13 cellular contexts compared by ENCODE assay signal in genomic region chr1:226658538-226659125, GRCh38.
A peak's percentile ranks its signal among the peaks of the same experiment; 100 is the strongest.
DNase-seq lines count a peak whose midpoint lies in the region; ATAC-seq and TF ChIP-seq lines count a peak whose summit lies in the region.
"Had no signal": no experiment of that assay in that cellular context is flagged by ENCODE, and none has a peak within 500 bp of the region (broad histone marks: within the 10 kb centered on the region; RNA-seq: fewer than 3 reads in every experiment).

No MANE protein-coding gene starts in this region.

- no peaks in the 10 kb centered on the region for H3K9me3 ChIP-seq in CD4-positive, alpha-beta T cell (ENCODE audit: control insufficient read depth, low read length)
- no peaks in the 10 kb centered on the region for H3K9me3 ChIP-seq in OCI-LY7 (ENCODE audit: low read length)

- H3K4me3 Mint-ChIP-seq in CD4-positive, alpha-beta T cell, result peak overlapping the region; percentile 48
- H3K4me3 Mint-ChIP-seq: T-helper 2 cell treated with Interferon-gamma antibody and Interleukin-4, amounts not matched to agents 5 μg/mL and 100 μg/mL, for 36 hours had no signal

- CTCF ChIA-PET in CD4-positive, alpha-beta T cell (lab: Charles Lee), result interaction anchor here (1.4 kb wide), 1 partner anchor 29 kb away, joined by 3 read pairs; no protein-coding TSS in a partner anchor
- CTCF ChIA-PET in OCI-LY7 (lab: Charles Lee; ENCODE audit: unreplicated experiment), result no interaction called here

- no peaks in the 10 kb centered on the region for H3K9me2 ChIP-seq in OCI-LY7 (ENCODE audit: insufficient read depth, low read length)

- H3K36me3 Mint-ChIP-seq in CD4-positive, alpha-beta T cell (ENCODE audit: low read depth), result peaks cover 66% of the 10 kb centered on the region

- no peaks in the 10 kb centered on the region for H4K20me1 ChIP-seq in OCI-LY7 (ENCODE audit: insufficient read depth, low read length)

- no peak for DNase-seq in CD4-positive, alpha-beta T cell
- no peak for DNase-seq in OCI-LY7 (ENCODE audit: low spot score)
- DNase-seq in epithelial cell of prostate (ENCODE audit: low read depth, low spot score), result no peak
- DNase-seq in posterior vena cava (ENCODE audit: low spot score), result peak; percentile 58
- DNase-seq in activated CD4-positive, alpha-beta T cell treated with anti-CD3 and anti-CD28 coated beads, Interleukin-2, amount 50 U/mL, for 1 hour, result no peak
- DNase-seq in inferior parietal cortex (ENCODE audit: extremely low spot score), result no peak
- no peak for DNase-seq in left lobe of liver (ENCODE audit: low spot score)
- DNase-seq: erythroblast; NCI-H1417 treated with DMSO at 0.1 percent for 48 hours; stimulated activated CD4-positive, alpha-beta T cell treated with anti-CD3 and anti-CD28 coated beads, Interleukin-15, amount 100 ng/mL, for 24 hours had no signal

- no peak overlapping the region for H3K27ac ChIP-seq in CD4-positive, alpha-beta T cell (ENCODE audit: low read depth, low read length)
- H3K27ac ChIP-seq in OCI-LY7 (ENCODE audit: low read depth, low read length, poor library complexity, severe bottlenecking) (no peak overlapping the region), epithelial cell of prostate (peak overlapping the region; percentile 41)
- H3K27ac ChIP-seq: cardiac muscle cell had no signal

- no TSS peak for BruUV-seq in OCI-LY7 (replicated peaks; lab: Mats Ljungman, UMichigan)

- TF ChIP-seq CTCF in CD4-positive, alpha-beta T cell (IDR thresholded peaks at IDR 0.05), result no peak
- TF ChIP-seq CTCF in OCI-LY7 (conservative IDR thresholded peaks at IDR 0.05; ENCODE audit: low read length), result no peak; the same call in 1 of the 2 replicates

- H3K36me3 ChIP-seq in OCI-LY7 (ENCODE audit: insufficient read depth, low read length), result peaks cover 34% of the 10 kb centered on the region; the same call in 1 of the 2 replicates
- H3K36me3 ChIP-seq: cardiac muscle cell had no signal

- H3K27ac Mint-ChIP-seq in CD4-positive, alpha-beta T cell, result no peak overlapping the region
- H3K27ac Mint-ChIP-seq: T-helper 2 cell treated with Interferon-gamma antibody and Interleukin-4, amounts not matched to agents 5 μg/mL and 100 μg/mL, for 36 hours had no signal

- H2AFZ ChIP-seq in OCI-LY7 (ENCODE audit: low read length), result no peak overlapping the region

- POLR2A ChIA-PET in CD4-positive, alpha-beta T cell (lab: Charles Lee), result interaction anchor here (1.1 to 2.4 kb wide), 3 partner anchors 9 to 79 kb away, joined by 3 to 6 read pairs (median 5); no protein-coding TSS in a partner anchor
- POLR2A ChIA-PET in OCI-LY7 (lab: Charles Lee), result interaction anchor here (1.0 to 8.9 kb wide), 3 partner anchors 17 to 81 kb away, joined by 3 to 125 read pairs (median 3); no protein-coding TSS in a partner anchor

- no peaks in the 10 kb centered on the region for H3K27me3 Mint-ChIP-seq in CD4-positive, alpha-beta T cell

- no peak for ATAC-seq in CD4-positive, alpha-beta T cell (ENCODE audit: poor library complexity)
- ATAC-seq in GM21723 (IDR thresholded peaks at IDR 0.05; ENCODE audit: unreplicated experiment), result no peak
- no peak for ATAC-seq in left lobe of liver

- H3K79me2 ChIP-seq in OCI-LY7 (ENCODE audit: insufficient read depth, low read depth, low read length), result peaks cover 70% of the 10 kb centered on the region; the same call in 1 of the 2 replicates

- H3K4me1 ChIP-seq in OCI-LY7 (ENCODE audit: insufficient read depth, low read length, poor library complexity, severe bottlenecking), result peaks cover 7% of the 10 kb centered on the region

- no peak overlapping the region for H3K4me2 ChIP-seq in OCI-LY7 (ENCODE audit: low read length)

- H3K4me1 Mint-ChIP-seq in CD4-positive, alpha-beta T cell (ENCODE audit: low read depth), result no peaks in the 10 kb centered on the region

- peak overlapping the region; percentile 6 for H3K4me3 ChIP-seq in OCI-LY7 (ENCODE audit: low read depth, low read length, poor library complexity, severe bottlenecking)
- H3K4me3 ChIP-seq: cardiac muscle cell had no signal

- H3K27me3 ChIP-seq in CD4-positive, alpha-beta T cell (ENCODE audit: control insufficient read depth, insufficient read depth, low read length), result no peaks in the 10 kb centered on the region
- H3K27me3 ChIP-seq: cardiac muscle cell had no signal

- no peaks in the 10 kb centered on the region for H3K9me3 Mint-ChIP-seq in CD4-positive, alpha-beta T cell
- H3K9me3 Mint-ChIP-seq: T-helper 2 cell treated with Interferon-gamma antibody and Interleukin-4, amounts not matched to agents 5 μg/mL and 100 μg/mL, for 36 hours had no signal

- intact Hi-C loops in CD4-positive, alpha-beta T cell (cut with DNase I, micrococcal nuclease), result no loop called here
- intact Hi-C loops in OCI-LY7 (cut with micrococcal nuclease; ENCODE audit: unreplicated experiment), result loop anchor here (10.0 kb wide), 1 partner anchor 734 kb away; the partner anchor contains the start of gene PYCR2
- intact Hi-C loops in posterior vena cava (cut with DNase I), result no loop called here
